Comparison of ENCODE assay signal across 16 cellular contexts in the genomic region with DNA sequence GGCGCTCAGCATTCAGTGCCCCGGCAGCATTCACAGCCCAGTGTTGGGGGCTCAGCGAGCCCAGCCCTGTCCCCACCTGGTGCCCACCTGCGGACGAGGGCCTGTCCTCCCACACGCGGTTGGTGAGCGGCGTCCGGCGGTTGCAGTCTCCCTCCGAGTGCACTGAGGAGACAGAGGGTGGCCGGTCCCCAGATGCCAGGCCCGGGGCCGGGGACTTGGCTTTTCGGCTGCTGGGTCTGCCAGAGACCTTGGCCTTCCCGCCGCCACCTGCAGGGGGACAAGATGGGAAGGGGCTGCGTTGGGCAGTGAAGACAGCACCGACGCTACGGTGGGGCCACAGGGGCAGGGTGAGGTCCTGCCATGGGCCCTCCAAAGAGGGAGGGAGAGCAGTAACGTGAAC. TPM values are rescaled to one million over a fixed set of nuclear protein-coding genes. Genes with fewer than 3 reads are reported as not detected.
"Had no signal": no experiment of that assay in that cellular context is flagged by ENCODE, and none has a peak within 500 bp of the region (broad histone marks: within the 10 kb centered on the region; RNA-seq: fewer than 3 reads in every experiment).

No MANE protein-coding gene starts in this region.

- DNase-seq: activated CD4-positive, alpha-beta T cell treated with anti-CD3 and anti-CD28 coated beads for 36 hours; activated CD4-positive, alpha-beta T cell treated with anti-CD3 and anti-CD28 coated beads, Interleukin-2, amount 50 U/mL, for 48 hours; activated gamma-delta T cell treated with Interleukin-2 at 50 U/mL for 16 hours; erythroblast; lower lobe of right lung; stimulated activated naive CD8-positive, alpha-beta T cell treated with anti-CD3 and anti-CD28 coated beads, Interleukin-15, amount 100 ng/mL, for 72 hours; SW 1271; T-helper 2 cell had no signal

- H3K4me3 ChIP-seq: adrenal gland, lower lobe of right lung, suprapubic skin, upper lobe of left lung had no signal

- H2AFZ ChIP-seq: parathyroid adenoma had no signal

- H3K4me1 Mint-ChIP-seq: activated CD4-positive, alpha-beta T cell treated with anti-CD3 and anti-CD28 coated beads for 36 hours; mesothelial cell of epicardium had no signal

- ATAC-seq: activated CD4-positive, alpha-beta T cell treated with anti-CD3 and anti-CD28 coated beads for 36 hours; activated naive CD4-positive, alpha-beta T cell treated with anti-CD3 and anti-CD28 coated beads, Interleukin-2, amount 50 U/mL, for 72 hours; lower lobe of right lung; natural killer cell treated with Interleukin-12 subunit alpha and Interleukin-12 subunit beta and Interleukin-15 and Interleukin-18, amount 100 ng/mL, for 72 hours; stimulated activated naive CD8-positive, alpha-beta T cell treated with anti-CD3 and anti-CD28 coated beads, Interleukin-15, amount 100 ng/mL, for 72 hours had no signal

- H3K27ac Mint-ChIP-seq: activated CD4-positive, alpha-beta T cell treated with anti-CD3 and anti-CD28 coated beads for 36 hours; mesothelial cell of epicardium had no signal

- H3K27me3 Mint-ChIP-seq: activated CD4-positive, alpha-beta T cell treated with anti-CD3 and anti-CD28 coated beads for 36 hours; natural killer cell treated with Interleukin-12 subunit alpha and Interleukin-12 subunit beta and Interleukin-15 and Interleukin-18, amount 100 ng/mL, for 72 hours; stimulated activated naive CD8-positive, alpha-beta T cell treated with anti-CD3 and anti-CD28 coated beads, Interleukin-15, amount 100 ng/mL, for 72 hours had no signal

- H3K4me1 ChIP-seq: adrenal gland, lower lobe of right lung, parathyroid adenoma, suprapubic skin, upper lobe of left lung had no signal

- H3K9ac ChIP-seq: parathyroid adenoma had no signal

- H3K9me3 Mint-ChIP-seq: natural killer cell treated with Interleukin-12 subunit alpha and Interleukin-12 subunit beta and Interleukin-15 and Interleukin-18, amount 100 ng/mL, for 72 hours had no signal

- H3K79me2 ChIP-seq: parathyroid adenoma had no signal

- H3K27ac ChIP-seq: lower lobe of right lung, parathyroid adenoma, suprapubic skin, VCaP had no signal

- H3K27me3 ChIP-seq: adrenal gland, suprapubic skin, upper lobe of left lung had no signal

- H3K4me3 Mint-ChIP-seq: activated CD4-positive, alpha-beta T cell treated with anti-CD3 and anti-CD28 coated beads for 36 hours; mesothelial cell of epicardium; natural killer cell treated with Interleukin-12 subunit alpha and Interleukin-12 subunit beta and Interleukin-15 and Interleukin-18, amount 100 ng/mL, for 72 hours; stimulated activated naive CD8-positive, alpha-beta T cell treated with anti-CD3 and anti-CD28 coated beads, Interleukin-15, amount 100 ng/mL, for 72 hours had no signal

RNA-seq across cellular contexts. Expression of gene RFLNA, which starts 31.2 kb away (rescaled TPM):
- total RNA-seq: activated CD4-positive, alpha-beta T cell treated with anti-CD3 and anti-CD28 coated beads for 36 hours; natural killer cell treated with Interleukin-12 subunit alpha and Interleukin-12 subunit beta and Interleukin-15 and Interleukin-18, amount 100 ng/mL, for 72 hours had no signal
